8 cellular contexts compared by ENCODE assay signal in genomic region chr1:148522561-148523204, GRCh38. TPM values are rescaled to one million over a fixed set of nuclear protein-coding genes. Genes with fewer than 3 reads are reported as not detected.
A peak's percentile ranks its signal among the peaks of the same experiment; 100 is the strongest.
DNase-seq lines count a peak whose midpoint lies in the region; ATAC-seq and TF ChIP-seq lines count a peak whose summit lies in the region.
"Not testable (repeated sequence)": the region's sequence is repeated elsewhere in the genome, so short reads cannot be mapped to it uniquely, and the experiment has no call there.

No MANE protein-coding gene starts in this region.

- H3K27ac Mint-ChIP-seq in activated CD8-positive, alpha-beta T cell treated with anti-CD3 and anti-CD28 coated beads, Interleukin-2, amount 10 ng/mL, durations not matched to agents 7 days and 5 days = peak overlapping the region; percentile 96

- DNase-seq in NK-92 (lab: John Stamatoyannopoulos, UW; ENCODE audit: unreplicated experiment) (peak; percentile 43), medulla oblongata (ENCODE audit: extremely low spot score) (peak; percentile 96)
- peak; percentile 96 for DNase-seq in activated CD8-positive, alpha-beta T cell treated with anti-CD3 and anti-CD28 coated beads, Interleukin-2, amount 10 ng/mL, durations not matched to agents 7 days and 5 days
- DNase-seq in stimulated activated CD4-positive, alpha-beta T cell treated with anti-CD3 and anti-CD28 coated beads, Interleukin-4, amount 100 ng/mL, for 4 hours = peak; percentile 78 to 85

- not testable (repeated sequence) for H3K27me3 ChIP-seq in ectodermal cell (ENCODE audit: control insufficient read depth, insufficient read depth, low read length, poor library complexity, severe bottlenecking)

- CTCF ChIA-PET in activated CD8-positive, alpha-beta T cell treated with anti-CD3 and anti-CD28 coated beads, Interleukin-2, amount 10 ng/mL, durations not matched to agents 7 days and 5 days (lab: Charles Lee) = interaction anchor here (0.8 kb wide), 1 partner anchor 151 kb away, joined by 5 read pairs; no protein-coding TSS in a partner anchor

- peaks cover 13% of the 10 kb centered on the region for H3K4me1 Mint-ChIP-seq in activated CD8-positive, alpha-beta T cell treated with anti-CD3 and anti-CD28 coated beads, Interleukin-2, amount 10 ng/mL, durations not matched to agents 7 days and 5 days (ENCODE audit: low read depth)

- not testable (repeated sequence) for H3K4me1 ChIP-seq in ectodermal cell (ENCODE audit: control insufficient read depth, insufficient read depth, low read length)

- 0% methylated on average over 24 to 26 of the region's 30 CpGs for WGBS in ectodermal cell, 2 experiments

- POLR2A ChIA-PET in activated CD8-positive, alpha-beta T cell treated with anti-CD3 and anti-CD28 coated beads, Interleukin-2, amount 10 ng/mL, durations not matched to agents 7 days and 5 days (lab: Charles Lee) = interaction anchor here (0.6 to 1.7 kb wide), 13 partner anchors 63 to 259 kb away, joined by 3 to 20 read pairs (median 4); no protein-coding TSS in a partner anchor

- not testable (repeated sequence) for H3K4me3 ChIP-seq in ectodermal cell (ENCODE audit: insufficient read depth, low read depth, low read length)

- not testable (repeated sequence) for H3K36me3 ChIP-seq in ectodermal cell (ENCODE audit: control insufficient read depth, insufficient read depth, low read length)

- H3K27me3 Mint-ChIP-seq in activated CD8-positive, alpha-beta T cell treated with anti-CD3 and anti-CD28 coated beads, Interleukin-2, amount 10 ng/mL, durations not matched to agents 7 days and 5 days (ENCODE audit: low read depth) = not testable (repeated sequence)

- H3K9me3 ChIP-seq in ectodermal cell (ENCODE audit: control insufficient read depth, low read length) = not testable (repeated sequence)

- not testable (repeated sequence) for H3K36me3 Mint-ChIP-seq in activated CD8-positive, alpha-beta T cell treated with anti-CD3 and anti-CD28 coated beads, Interleukin-2, amount 10 ng/mL, durations not matched to agents 7 days and 5 days (ENCODE audit: low read depth)

- H3K27ac ChIP-seq in C4-2B (peak overlapping the region; percentile 73), ectodermal cell (ENCODE audit: insufficient read depth, low read depth, low read length, poor library complexity, severe bottlenecking) (peak overlapping the region; percentile 81)

- ATAC-seq in GM19397 (IDR thresholded peaks at IDR 0.05; ENCODE audit: unreplicated experiment) = peak; percentile 66
- peak; percentile 87 for ATAC-seq in HG03460 (IDR thresholded peaks at IDR 0.05; ENCODE audit: unreplicated experiment)
- peak; percentile 79 for ATAC-seq in activated CD8-positive, alpha-beta T cell treated with anti-CD3 and anti-CD28 coated beads, Interleukin-2, amount 10 ng/mL, durations not matched to agents 7 days and 5 days

- TF ChIP-seq CTCF in C4-2B (conservative IDR thresholded peaks at IDR 0.05) = not testable (repeated sequence)

- H3K4me3 Mint-ChIP-seq in activated CD8-positive, alpha-beta T cell treated with anti-CD3 and anti-CD28 coated beads, Interleukin-2, amount 10 ng/mL, durations not matched to agents 7 days and 5 days = peak overlapping the region; percentile 83

- not testable (repeated sequence) for H3K9me3 Mint-ChIP-seq in activated CD8-positive, alpha-beta T cell treated with anti-CD3 and anti-CD28 coated beads, Interleukin-2, amount 10 ng/mL, durations not matched to agents 7 days and 5 days (ENCODE audit: insufficient read depth)

RNA-seq across cellular contexts. Expression of gene PPIAL4G, which starts 39.6 kb away (rescaled TPM):
- total RNA-seq in activated CD8-positive, alpha-beta T cell treated with anti-CD3 and anti-CD28 coated beads, Interleukin-2, amount 10 ng/mL, durations not matched to agents 7 days and 5 days = under 1 TPM; 0.60 to 0.66 TPM
- polyA plus RNA-seq in ectodermal cell (2013, experiment 1 of 4) = not detected
- polyA plus RNA-seq in ectodermal cell (2013, experiment 2 of 4) = not detected
- polyA plus RNA-seq in ectodermal cell (2013, experiment 3 of 4) = not detected
- not detected for polyA plus RNA-seq in ectodermal cell (2013, experiment 4 of 4)

Comparison
In these comparisons a context has a peak if more than half of its experiments do, and no peak if none do; other contexts are left out.
1. DNase-seq: peak in every context shown above with its lines; median percentile 96 in activated CD8-positive, alpha-beta T cell treated with anti-CD3 and anti-CD28 coated beads, Interleukin-2, amount 10 ng/mL, durations not matched to agents 7 days and 5 days; 96 in medulla oblongata; 82 in stimulated activated CD4-positive, alpha-beta T cell treated with anti-CD3 and anti-CD28 coated beads, Interleukin-4, amount 100 ng/mL, for 4 hours; 43 in NK-92.